In the genomic region with DNA sequence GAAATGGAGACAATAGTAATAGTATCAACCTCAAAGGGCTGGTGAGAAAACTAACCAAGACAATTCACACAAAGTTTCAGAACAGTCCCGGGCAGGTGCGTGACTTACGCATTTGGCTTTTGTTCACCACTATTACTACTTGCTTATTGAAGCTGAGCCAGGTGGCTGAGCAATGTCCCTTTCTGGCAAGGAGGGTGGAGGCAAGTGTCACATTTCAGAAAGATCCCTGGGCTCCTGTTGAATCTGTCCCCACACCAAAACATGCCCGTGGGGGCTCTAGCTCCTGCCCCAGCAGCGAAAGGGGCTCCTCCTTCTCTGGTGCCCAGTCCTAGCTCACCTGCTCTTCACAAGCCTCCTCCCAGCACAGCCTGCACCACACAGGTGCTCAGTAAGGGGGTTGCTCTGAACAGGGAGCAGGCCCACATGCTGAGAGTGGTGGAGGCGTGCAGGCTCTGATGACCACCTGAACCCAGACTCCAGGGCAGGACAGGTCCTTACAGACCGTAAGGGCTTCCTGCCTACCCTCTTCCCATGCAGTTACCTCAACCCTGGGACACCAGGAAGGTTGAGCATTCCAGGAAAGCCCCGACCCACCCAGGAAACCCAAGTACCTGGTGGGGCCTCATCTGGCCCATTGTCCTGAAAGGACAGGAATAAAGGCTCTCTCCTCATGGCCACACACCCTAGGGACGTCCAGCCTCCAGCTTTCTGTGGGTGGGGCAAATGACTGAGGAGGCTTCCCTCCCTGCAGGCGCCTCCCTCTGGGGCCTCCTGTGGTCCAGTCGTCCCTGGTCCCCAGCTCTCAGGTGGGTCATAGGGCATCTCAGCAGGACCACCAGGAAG, we compare ENCODE assay signal across 9 cellular contexts.
A peak's percentile ranks its signal among the peaks of the same experiment; 100 is the strongest.
DNase-seq lines count a peak whose midpoint lies in the region; ATAC-seq and TF ChIP-seq lines count a peak whose summit lies in the region.
"Had no signal": no experiment of that assay in that cellular context is flagged by ENCODE, and none has a peak within 500 bp of the region (broad histone marks: within the 10 kb centered on the region; RNA-seq: fewer than 3 reads in every experiment).

No MANE protein-coding gene starts in this region.

- H3K9me3 Mint-ChIP-seq in nephron, result no peaks in the 10 kb centered on the region

- H3K36me3 Mint-ChIP-seq in nephron (ENCODE audit: low read depth), result no peaks in the 10 kb centered on the region

- no peak for TF ChIP-seq CTCF in nephron (IDR thresholded peaks at IDR 0.05; ENCODE audit: unreplicated experiment in 3 of 3)

- peak; percentile 77 for DNase-seq in activated CD8-positive, alpha-beta memory T cell treated with anti-CD3 and anti-CD28 coated beads, Interleukin-2, amount 50 U/mL, for 48 hours
- DNase-seq in kidney glomerular epithelial cell (lab: John Stamatoyannopoulos, UW) (no peak), NCI-H2227 treated with DMSO at 0.1 percent for 48 hours (lab: John Stamatoyannopoulos, UW) (no peak)
- DNase-seq: GOT3 had no signal

- ATAC-seq in HG02798 (IDR thresholded peaks at IDR 0.05; ENCODE audit: poor library complexity, unreplicated experiment), result peak; percentile 13
- no peak for ATAC-seq in GM21529 (IDR thresholded peaks at IDR 0.05; ENCODE audit: unreplicated experiment)
- no peak for ATAC-seq in HG02623 (IDR thresholded peaks at IDR 0.05; ENCODE audit: unreplicated experiment)

- peaks cover 4% of the 10 kb centered on the region for H3K27me3 Mint-ChIP-seq in nephron (ENCODE audit: low read depth)

- peaks cover 63% of the 10 kb centered on the region for H3K4me1 Mint-ChIP-seq in nephron

- TF ChIP-seq POLR2A in GM10847 (IDR thresholded peaks at IDR 0.05; ENCODE audit: extremely low read depth, insufficient read length), result peak; percentile 2

- H3K27ac Mint-ChIP-seq in nephron, result peak overlapping the region in 2 of 3 experiments; percentile 68 to 92

- H3K4me3 Mint-ChIP-seq in nephron, result no peak overlapping the region
